24 cellular contexts compared by ENCODE assay signal in genomic region chr9:4146293-4146692, GRCh38.
"Had no signal": no experiment of that assay in that cellular context is flagged by ENCODE, and none has a peak within 500 bp of the region (broad histone marks: within the 10 kb centered on the region; RNA-seq: fewer than 3 reads in every experiment).

No MANE protein-coding gene starts in this region.

- ATAC-seq: activated CD4-positive, CD25-positive, alpha-beta regulatory T cell treated with anti-CD3 and anti-CD28 coated beads, Interleukin-2, amount 50 U/mL, for 24 hours; activated naive CD8-positive, alpha-beta T cell treated with anti-CD3 and anti-CD28 coated beads, Interleukin-2, amount 50 U/mL, for 24 hours; foreskin keratinocyte; natural killer cell; stimulated activated memory B cell treated with anti-CD40 and anti-IgM and Interleukin-4, amounts not matched to agents 10 μg/mL and 1 μg/mL and 100 μg/mL, for 72 hours had no signal

- H3K4me1 ChIP-seq: suprapubic skin had no signal

- H3K4me2 ChIP-seq: smooth muscle cell had no signal

- H3K9me3 Mint-ChIP-seq: activated CD4-positive, alpha-beta memory T cell treated with anti-CD3 and anti-CD28 coated beads, Interleukin-2, amount 10 ng/mL, durations not matched to agents 7 days and 5 days; activated CD4-positive, alpha-beta T cell treated with anti-CD3 and anti-CD28 coated beads, Interleukin-2, amount 10 ng/mL, durations not matched to agents 24 days and 14 days; activated naive CD8-positive, alpha-beta T cell treated with anti-CD3 and anti-CD28 coated beads, Interleukin-2, amount 50 U/mL, for 24 hours; central memory CD8-positive, alpha-beta T cell; mesothelial cell of epicardium; natural killer cell; stimulated activated memory B cell treated with anti-CD40 and anti-IgM and Interleukin-4, amounts not matched to agents 10 μg/mL and 1 μg/mL and 100 μg/mL, for 72 hours had no signal

- H3K4me1 Mint-ChIP-seq: activated CD4-positive, alpha-beta memory T cell treated with anti-CD3 and anti-CD28 coated beads, Interleukin-2, amount 10 ng/mL, durations not matched to agents 7 days and 5 days; activated CD4-positive, alpha-beta T cell treated with anti-CD3 and anti-CD28 coated beads, Interleukin-2, amount 10 ng/mL, durations not matched to agents 24 days and 14 days; activated naive CD8-positive, alpha-beta T cell treated with anti-CD3 and anti-CD28 coated beads, Interleukin-2, amount 50 U/mL, for 24 hours; central memory CD8-positive, alpha-beta T cell; natural killer cell; stimulated activated memory B cell treated with anti-CD40 and anti-IgM and Interleukin-4, amounts not matched to agents 10 μg/mL and 1 μg/mL and 100 μg/mL, for 72 hours had no signal

- H3K9me3 ChIP-seq: neutrophil, ovary, stomach, suprapubic skin, tibial nerve had no signal

- H3K27ac Mint-ChIP-seq: activated CD4-positive, alpha-beta memory T cell treated with anti-CD3 and anti-CD28 coated beads, Interleukin-2, amount 10 ng/mL, durations not matched to agents 7 days and 5 days; activated CD4-positive, alpha-beta T cell treated with anti-CD3 and anti-CD28 coated beads, Interleukin-2, amount 10 ng/mL, durations not matched to agents 24 days and 14 days; activated naive CD8-positive, alpha-beta T cell treated with anti-CD3 and anti-CD28 coated beads, Interleukin-2, amount 50 U/mL, for 24 hours; mesothelial cell of epicardium; natural killer cell; stimulated activated memory B cell treated with anti-CD40 and anti-IgM and Interleukin-4, amounts not matched to agents 10 μg/mL and 1 μg/mL and 100 μg/mL, for 72 hours had no signal

- H3K27ac ChIP-seq: foreskin keratinocyte, neutrophil, ovary, suprapubic skin, VCaP had no signal

- H3K27me3 ChIP-seq: foreskin keratinocyte, ovary, stomach, suprapubic skin, tibial nerve had no signal

- FAIRE-seq: colon, urothelium cell line had no signal

- H3K36me3 Mint-ChIP-seq: mesothelial cell of epicardium; natural killer cell; stimulated activated memory B cell treated with anti-CD40 and anti-IgM and Interleukin-4, amounts not matched to agents 10 μg/mL and 1 μg/mL and 100 μg/mL, for 72 hours had no signal

- DNase-seq: activated CD4-positive, alpha-beta memory T cell treated with anti-CD3 and anti-CD28 coated beads, Interleukin-2, amount 10 ng/mL, durations not matched to agents 7 days and 5 days; activated CD4-positive, alpha-beta T cell treated with anti-CD3 and anti-CD28 coated beads, Interleukin-2, amount 10 ng/mL, durations not matched to agents 24 days and 14 days; activated effector memory CD4-positive, alpha-beta T cell treated with anti-CD3 and anti-CD28 coated beads, Interleukin-2, amount 50 U/mL, for 16 hours; activated naive CD4-positive, alpha-beta T cell treated with anti-CD3 and anti-CD28 coated beads, Interleukin-2, amount 50 U/mL, for 16 hours; activated naive CD8-positive, alpha-beta T cell treated with anti-CD3 and anti-CD28 coated beads, Interleukin-2, amount 50 U/mL, for 24 hours; effector memory CD4-positive, alpha-beta T cell; foreskin keratinocyte; glutamatergic neuron; hypothalamus; natural killer cell; ovary; stimulated activated CD4-positive, alpha-beta T cell treated with anti-CD3 and anti-CD28 coated beads, Interleukin-15, amount 100 ng/mL, for 24 hours; stomach had no signal

- H3K36me3 ChIP-seq: neutrophil, ovary, stomach, suprapubic skin, tibial nerve had no signal

- H3K4me3 Mint-ChIP-seq: activated CD4-positive, alpha-beta memory T cell treated with anti-CD3 and anti-CD28 coated beads, Interleukin-2, amount 10 ng/mL, durations not matched to agents 7 days and 5 days; activated CD4-positive, alpha-beta T cell treated with anti-CD3 and anti-CD28 coated beads, Interleukin-2, amount 10 ng/mL, durations not matched to agents 24 days and 14 days; activated naive CD8-positive, alpha-beta T cell treated with anti-CD3 and anti-CD28 coated beads, Interleukin-2, amount 50 U/mL, for 24 hours; central memory CD8-positive, alpha-beta T cell; mesothelial cell of epicardium; natural killer cell; stimulated activated memory B cell treated with anti-CD40 and anti-IgM and Interleukin-4, amounts not matched to agents 10 μg/mL and 1 μg/mL and 100 μg/mL, for 72 hours had no signal

- H3K4me3 ChIP-seq: ovary, smooth muscle cell, stomach, suprapubic skin, tibial nerve had no signal
